In genomic region chr16:76535-77272, GRCh38 we compare ENCODE assay signal across 8 cellular contexts. TPM values are rescaled to one million over a fixed set of nuclear protein-coding genes. Genes with fewer than 3 reads are reported as not detected.
DNase-seq lines count a peak whose midpoint lies in the region; ATAC-seq and TF ChIP-seq lines count a peak whose summit lies in the region.

No MANE protein-coding gene starts in this region.

- H3K4me3 ChIP-seq in AG04449 (ENCODE audit: low read depth, low read length) (peak overlapping the region; percentile 74), SK-N-MC (peak overlapping the region; percentile 54), epithelial cell of proximal tubule (ENCODE audit: low read depth, low read length) (peak overlapping the region; percentile 71)

- no peak for TF ChIP-seq CTCF in AG04449 (IDR thresholded peaks at IDR 0.05; ENCODE audit: insufficient read depth, low read length, missing control alignments)
- no peak for TF ChIP-seq CTCF in epithelial cell of proximal tubule (conservative IDR thresholded peaks at IDR 0.05; ENCODE audit: low read depth, low read length)
- TF ChIP-seq CTCF in natural killer cell (IDR thresholded peaks at IDR 0.05): no peak

- intact Hi-C loops in natural killer cell (cut with micrococcal nuclease): no loop called here

- H3K9me3 Mint-ChIP-seq in natural killer cell: no peaks in the 10 kb centered on the region

- POLR2A ChIA-PET in AG04449 (lab: Yijun Ruan, JAX): interaction anchor here (1.7 kb wide), 1 partner anchor 8 kb away, joined by 10 read pairs; no protein-coding TSS in a partner anchor

- H3K4me1 Mint-ChIP-seq in natural killer cell: peaks cover 25 to 46% of the 10 kb centered on the region in 2 donors

- DNase-seq in AG04449 (ENCODE audit: low read depth, low spot score): no peak
- DNase-seq in GM19238 (ENCODE audit: insufficient read length, low spot score): peak; percentile 56
- no peak for DNase-seq in SK-N-MC (ENCODE audit: low read depth, low spot score)
- no peak for DNase-seq in epithelial cell of proximal tubule (ENCODE audit: low read depth)
- DNase-seq in natural killer cell: no peak
- DNase-seq in left lobe of liver (ENCODE audit: low spot score): no peak
- DNase-seq in DMS79 treated with DMSO at 0.1 percent for 48 hours (lab: John Stamatoyannopoulos, UW): no peak

- H3K27ac Mint-ChIP-seq in natural killer cell: peak overlapping the region in 1 of 2 donors; percentile 84

- H3K9ac ChIP-seq in SK-N-MC (ENCODE audit: insufficient read length): no peak overlapping the region

- peak overlapping the region; percentile 61 for H3K27ac ChIP-seq in SK-N-MC

- no peaks in the 10 kb centered on the region for H3K36me3 Mint-ChIP-seq in natural killer cell

- peak overlapping the region; percentile 78 for H3K4me3 Mint-ChIP-seq in natural killer cell

- ATAC-seq in natural killer cell (no peak), GM21619 (IDR thresholded peaks at IDR 0.05; ENCODE audit: unreplicated experiment) (no peak), left lobe of liver (no peak)

- H3K9me3 ChIP-seq in SK-N-MC (ENCODE audit: low read depth, low read length): no peaks in the 10 kb centered on the region

- peaks cover 0 to 18% of the 10 kb centered on the region in 2 donors for H3K27me3 Mint-ChIP-seq in natural killer cell (ENCODE audit: low read depth in 2 of 2)

- H3K36me3 ChIP-seq in SK-N-MC (ENCODE audit: insufficient read depth, low read length): no peaks in the 10 kb centered on the region; the same call in 1 of the 2 replicates

- CTCF ChIA-PET in AG04449 (lab: Yijun Ruan, JAX): interaction anchor here (0.6 to 25.1 kb wide), 6 partner anchors 8 to 310 kb away, joined by 3 to 728 read pairs (median 6); no protein-coding TSS in a partner anchor

RNA-seq across cellular contexts. Expression of gene MPG, which starts 1.3 kb away (rescaled TPM):
- 92.8 and 223 TPM in 2 replicates for total RNA-seq in epithelial cell of proximal tubule
- 10 to 100 TPM; 29.9 to 34.3 (median 31.5) TPM for total RNA-seq in natural killer cell
- 28.0 TPM for total RNA-seq in left lobe of liver

RNA-seq across cellular contexts. Expression of gene RHBDF1, which starts 4.3 kb away (rescaled TPM):
- total RNA-seq in epithelial cell of proximal tubule: 17.5 and 21.2 TPM in 2 replicates
- 1 to 10 TPM in 1 of 3 donors, under 1 TPM in 2; 0.26 to 1.1 (median 0.78) TPM for total RNA-seq in natural killer cell
- total RNA-seq in left lobe of liver: 5.8 TPM

RNA-seq across cellular contexts. Expression of gene SNRNP25, which starts 23.1 kb away (rescaled TPM):
- 53.9 and 78.1 TPM in 2 replicates for total RNA-seq in epithelial cell of proximal tubule
- total RNA-seq in natural killer cell: 10 to 100 TPM in 2 of 3 donors, 1 to 10 TPM in 1; 6.4 to 13.4 (median 13.2) TPM
- 16.0 TPM for total RNA-seq in left lobe of liver

RNA-seq across cellular contexts. Expression of gene POLR3K, which starts 23.3 kb away (rescaled TPM):
- total RNA-seq in epithelial cell of proximal tubule (9.4 and 23.7 TPM in 2 replicates), natural killer cell (10 to 100 TPM; 10.6 to 14.6 (median 11.3) TPM), left lobe of liver (5.1 TPM)
